In the genomic region with DNA sequence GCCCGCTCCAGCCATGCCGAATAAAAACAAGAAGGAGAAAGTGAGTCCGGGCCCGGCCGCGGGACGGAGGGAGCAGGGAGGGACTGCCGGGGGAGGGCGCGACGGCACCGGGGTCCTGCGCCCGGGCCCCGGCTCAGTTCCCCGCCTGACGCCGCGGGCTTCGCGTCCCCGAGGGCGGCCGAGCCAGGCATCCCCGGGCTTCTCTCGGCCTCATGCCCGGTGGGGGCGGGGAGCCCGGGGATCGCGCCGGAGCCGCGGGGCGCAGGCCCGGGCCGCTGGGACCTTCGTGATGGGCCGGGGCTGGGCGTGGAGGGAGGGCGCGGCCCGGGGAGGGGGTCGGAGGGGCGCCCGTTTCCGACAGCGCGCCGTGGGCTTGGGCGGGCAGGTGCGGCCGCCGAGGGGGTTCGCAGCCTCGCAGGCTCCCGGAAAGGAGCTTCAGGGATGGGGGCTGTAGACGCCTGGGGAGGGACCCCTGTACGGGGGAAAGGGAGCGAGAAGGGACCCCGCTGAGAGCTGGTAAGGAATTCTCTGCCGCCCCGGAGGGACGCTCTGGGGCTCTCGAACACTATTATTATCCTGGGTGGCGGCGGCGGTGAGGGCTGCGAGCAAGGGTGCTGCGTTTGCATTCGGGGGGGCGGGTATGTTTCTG, we compare ENCODE assay signal across 8 cellular contexts. TPM values are rescaled to one million over a fixed set of nuclear protein-coding genes. Genes with fewer than 3 reads are reported as not detected.
DNase-seq lines count a peak whose midpoint lies in the region; ATAC-seq, FAIRE-seq and TF ChIP-seq lines count a peak whose summit lies in the region.

No MANE protein-coding gene starts in this region.

- BruUV-seq in GM12878 (replicated peaks; lab: Mats Ljungman, UMichigan): no TSS peak

- H4K20me1 ChIP-seq in GM12878 (ENCODE audit: control insufficient read depth, insufficient read depth) (no peaks in the 10 kb centered on the region), keratinocyte (ENCODE audit: control insufficient read depth, extremely low read depth, insufficient read depth, low read length) (no peaks in the 10 kb centered on the region)

- H3K36me3 ChIP-seq in GM12878 (ENCODE audit: control insufficient read depth in 2 of 2, insufficient read depth in 2 of 2, low read length in 1 of 2): no peaks in the 10 kb centered on the region
- peaks cover 0 to 3% of the 10 kb centered on the region in 2 experiments for H3K36me3 ChIP-seq in keratinocyte (ENCODE audit: control insufficient read depth in 2 of 2, extremely low read depth in 1 of 2, insufficient read depth in 2 of 2, low read length in 2 of 2)

- no peaks in the 10 kb centered on the region; a peak in 2 of 4 replicates for H3K27me3 ChIP-seq in GM12878 (replicated peaks in 1 of 2; ENCODE audit: control insufficient read depth in 2 of 2, insufficient read depth in 2 of 2, low read length in 1 of 2)
- peaks cover 4% of the 10 kb centered on the region for H3K27me3 ChIP-seq in keratinocyte (ENCODE audit: control insufficient read depth, extremely low read depth, insufficient read depth, low read length)

- WGBS in GM12878 (ENCODE audit: insufficient coverage, insufficient replicate concordance, low lambda C conversion rate, missing lambda C conversion rate): 6% methylated on average over 24 of the region's 72 CpGs

- H3K4me1 ChIP-seq in GM12878 (ENCODE audit: control insufficient read depth, insufficient read depth, low read length) (no peaks in the 10 kb centered on the region), keratinocyte (ENCODE audit: control insufficient read depth, extremely low read depth, insufficient read depth, low read length) (peaks cover 3% of the 10 kb centered on the region)

- H3K27ac ChIP-seq in GM12878 (ENCODE audit: control insufficient read depth, insufficient read depth) (no peak overlapping the region), keratinocyte (ENCODE audit: control insufficient read depth, insufficient read depth, low read length) (no peak overlapping the region)

- FAIRE-seq in GM12878 (lab: Jason Lieb, UNC) (no peak), keratinocyte (lab: Jason Lieb, UNC) (no peak)

- CTCF ChIA-PET in GM12878 (lab: Yijun Ruan, JAX): interaction anchor here (0.8 to 1.9 kb wide), 3 partner anchors 9 to 27 kb away, joined by 4 to 5 read pairs (median 5); no protein-coding TSS in a partner anchor

- TF ChIP-seq RAD21 in GM12878 (IDR thresholded peaks at IDR 0.05; ENCODE audit: insufficient read depth, low read depth, low read length): no peak

- H3K4me3 ChIP-seq in GM12878 (peak overlapping the region; percentile 83), keratinocyte (ENCODE audit: control insufficient read depth in 2 of 3, extremely low read depth in 1 of 3, insufficient read depth in 2 of 3, low read depth in 1 of 3, low read length in 3 of 3) (peak overlapping the region; percentile 66 to 81 (median 71))

- ATAC-seq in HG02970 (IDR thresholded peaks at IDR 0.05; ENCODE audit: low FRiP score, unreplicated experiment): peak; percentile 20
- no peak; the same call in 2 of the 3 replicates for ATAC-seq in GM12878

- H3K4me2 ChIP-seq in GM12878 (ENCODE audit: control insufficient read depth, insufficient read depth): peak overlapping the region; percentile 86
- peak overlapping the region; percentile 70 for H3K4me2 ChIP-seq in keratinocyte (ENCODE audit: control insufficient read depth, extremely low read depth, insufficient read depth, low read depth, low read length)

- TF ChIP-seq CTCF in GM12878 (IDR thresholded peaks at IDR 0.05 in 2 of 3, conservative IDR thresholded peaks at IDR 0.05 in 1 of 3; ENCODE audit: control insufficient read depth in 2 of 3, extremely low read depth in 1 of 3, insufficient read depth in 1 of 3, low read depth in 3 of 3, low read length in 3 of 3) (no peak), keratinocyte (optimal IDR thresholded peaks at IDR 0.05 in 1 of 3, IDR thresholded peaks at IDR 0.05 in 1 of 3, conservative IDR thresholded peaks at IDR 0.05 in 1 of 3; ENCODE audit: extremely low read depth in 1 of 3, insufficient read depth in 2 of 3, low read length in 3 of 3) (no peak)

- in situ Hi-C loops in GM12878 (cut with MboI): loop anchor here (25.0 kb wide), 1 partner anchor 550 kb away; the partner anchor contains the start of genes MOK and ZNF839

- H3K79me2 ChIP-seq in GM12878 (ENCODE audit: control insufficient read depth, insufficient read depth, low read length) (no peaks in the 10 kb centered on the region), keratinocyte (ENCODE audit: control insufficient read depth, insufficient read depth, low read length) (no peaks in the 10 kb centered on the region)

- H3K9me3 ChIP-seq in GM12878 (replicated peaks; ENCODE audit: control insufficient read depth, insufficient read depth, low read length) (no peaks in the 10 kb centered on the region), keratinocyte (ENCODE audit: control insufficient read depth, low read depth, low read length) (no peaks in the 10 kb centered on the region)

- peak overlapping the region; percentile 68 for H2AFZ ChIP-seq in GM12878 (ENCODE audit: control insufficient read depth, low read depth, low read length)
- H2AFZ ChIP-seq in keratinocyte (ENCODE audit: control insufficient read depth, low read length): peak overlapping the region; percentile 66

- POLR2A ChIA-PET in GM12878 (lab: Charles Lee): interaction anchor here (0.7 to 1.7 kb wide), 4 partner anchors 47 to 1533 kb away, joined by 3 to 6 read pairs (median 4); no protein-coding TSS in a partner anchor

- DNase-seq in NCI-H2227 (lab: John Stamatoyannopoulos, UW; ENCODE audit: unreplicated experiment) (peak; percentile 55), NCI-H2227 treated with DMSO at 0.1 percent for 48 hours (lab: John Stamatoyannopoulos, UW) (no peak), SW480 (ENCODE audit: low spot score) (peak; percentile 33), GM12878 (ENCODE audit: low read depth, low spot score) (no peak), keratinocyte (ENCODE audit: low read depth, low spot score) (no peak)
- DNase-seq in stimulated activated CD4-positive, alpha-beta T cell treated with anti-CD3 and anti-CD28 coated beads, Interleukin-1b, Interleukin-23, amount 100 ng/mL, for 4 hours (ENCODE audit: low read depth in 2 of 2): peak; percentile 31 to 44
- DNase-seq in NK-92 treated with Interleukin-12 subunit alpha and Interleukin-12 subunit beta, amount 100 ng/mL, for 24 hours (lab: John Stamatoyannopoulos, UW): no peak

- SMC1A ChIA-PET in GM12878 (lab: Charles Lee; ENCODE audit: uncharacterized antibody, unreplicated experiment): interaction anchor here (1.0 to 1.1 kb wide), 3 partner anchors 9 to 62 kb away, joined by 3 to 4 read pairs (median 4); no protein-coding TSS in a partner anchor

- H3K9me1 ChIP-seq in keratinocyte (ENCODE audit: control insufficient read depth, extremely low read depth, insufficient read depth, low read length): no peaks in the 10 kb centered on the region

- TF ChIP-seq EP300 in GM12878 (IDR thresholded peaks at IDR 0.05; ENCODE audit: borderline replicate concordance in 1 of 2, control insufficient read depth in 1 of 2, low read depth in 2 of 2, low read length in 2 of 2): no peak

- dilution Hi-C loops in keratinocyte (cut with MboI; ENCODE audit: extremely low pct_ligation_motif_present, low sequenced_read_pairs): no loop called here

- TF ChIP-seq POLR2A in GM12878 (IDR thresholded peaks at IDR 0.05; ENCODE audit: low read depth, low read length): no peak

- RAD21 ChIA-PET in GM12878 (lab: Charles Lee; ENCODE audit: unreplicated experiment): interaction anchor here (1.0 to 1.7 kb wide), 4 partner anchors 9 to 55 kb away, joined by 6 to 17 read pairs (median 8); no protein-coding TSS in a partner anchor

- H3K9ac ChIP-seq in GM12878 (ENCODE audit: control insufficient read depth, insufficient read depth, low read length) (peak overlapping the region; percentile 67; the same call in 1 of the 2 replicates), keratinocyte (ENCODE audit: control insufficient read depth, extremely low read depth, insufficient read depth, low read length) (peak overlapping the region; percentile 71)

- intact Hi-C loops in GM12878 (cut with micrococcal nuclease; ENCODE audit: unreplicated experiment): loop anchor here (2.0 to 5.0 kb wide), 2 partner anchors 187 to 325 kb away; partner anchors contain the start of gene HSP90AA1

TF ChIP-seq in GM12878, 131 proteins besides CTCF, POLR2A, EP300 and RAD21 (continues in another document):
- TF ChIP-seq YY1 (IDR thresholded peaks at IDR 0.05; ENCODE audit: low read depth, low read length): 0 out of 2 replicates have a peak, but pooled peaks have one; percentile 25
- peak; percentile 65 for TF ChIP-seq LARP7 (IDR thresholded peaks at IDR 0.05)
- TF ChIP-seq HDGF (IDR thresholded peaks at IDR 0.05): no peak
- no peak for TF ChIP-seq MEF2A (IDR thresholded peaks at IDR 0.05; ENCODE audit: insufficient read depth, low read depth, low read length)
- TF ChIP-seq YBX1 (IDR thresholded peaks at IDR 0.05): no peak
- TF ChIP-seq NR2F1 (conservative IDR thresholded peaks at IDR 0.05): 0 out of 2 replicates have a peak, but pooled peaks have one; percentile 24

RNA-seq across cellular contexts. Expression of gene PPP2R5C, which starts 0.5 kb away (rescaled TPM):
- 233 and 280 TPM in 2 replicates for total RNA-seq in GM12878 (2013; cell fraction: nucleolus; rRNA removed)
- total RNA-seq in GM12878 (2014; rRNA removed) (106 and 118 TPM in 2 replicates), GM12878 (2014; rRNA removed; fragmentation: Illumina TruSeq; extraction: Trizol) (133 and 135 TPM in 2 replicates), GM12878 (2021) (141 and 144 TPM in 2 replicates)
- 130 TPM for polyA plus RNA-seq in GM12878 (2011; ENCODE audit: low read depth)
- polyA plus RNA-seq in GM12878 (2011; rRNA removed) (132 and 194 TPM in 2 replicates), GM12878 (2014; fragmentation: Illumina TruSeq; extraction: Trizol) (145 and 187 TPM in 2 replicates), GM12878 (2014; fragmentation: Nextera tagmentation; extraction: Ambion mirVana) (100 to 1,000 TPM; 190 to 199 TPM), GM12878 (2014; rRNA removed) (93.1 and 111 TPM in 2 replicates), GM12878 (2016; fragmentation: Nextera tagmentation; extraction: Ambion mirVana) (100 to 1,000 TPM; 167 to 168 TPM), keratinocyte (63.0 to 105 TPM (median 67.0 TPM) in 3 replicates)
- 61.5 and 81.4 TPM in 2 replicates for polyA plus RNA-seq in GM12878 (2011; cell fraction: cytosol; rRNA removed)
- polyA plus RNA-seq in GM12878 (2011; cell fraction: nucleus; rRNA removed): 66.5 and 68.6 TPM in 2 replicates
- polyA plus RNA-seq in GM12878 (2012): 92.9 and 105 TPM in 2 replicates
- polyA minus RNA-seq in GM12878 (2011; rRNA and poly(A)+ RNA removed): 135 and 229 TPM in 2 replicates
- 53.3 and 71.7 TPM in 2 replicates for polyA minus RNA-seq in GM12878 (2011; cell fraction: cytosol; rRNA and poly(A)+ RNA removed)
- 71.0 and 107 TPM in 2 replicates for polyA minus RNA-seq in GM12878 (2011; cell fraction: nucleus; rRNA and poly(A)+ RNA removed)
- polyA plus RNA-seq in keratinocyte (2011; ENCODE audit: low read depth): 28.9 TPM
- polyA plus RNA-seq in keratinocyte (2011; cell fraction: cytosol; rRNA removed): 65.8 and 119 TPM in 2 replicates
- 43.6 and 53.4 TPM in 2 replicates for polyA plus RNA-seq in keratinocyte (2011; cell fraction: nucleus; rRNA removed)
- polyA plus RNA-seq in keratinocyte (2012; ENCODE audit: low replicate concordance): 50.5 and 65.1 TPM in 2 replicates
- polyA minus RNA-seq in keratinocyte: 25.3 to 133 TPM (median 86.3 TPM) in 3 replicates
- 84.0 TPM for polyA minus RNA-seq in keratinocyte (2011; cell fraction: cytosol; rRNA and poly(A)+ RNA removed)
- 30.6 and 57.9 TPM in 2 replicates for polyA minus RNA-seq in keratinocyte (2011; cell fraction: nucleus; rRNA and poly(A)+ RNA removed)

Comparison
In these comparisons a context has a peak if more than half of its experiments do, and no peak if none do; other contexts are left out.
1. DNase-seq: peak in NCI-H2227 (single experiment), SW480 (single experiment) and stimulated activated CD4-positive, alpha-beta T cell treated with anti-CD3 and anti-CD28 coated beads, Interleukin-1b, Interleukin-23, amount 100 ng/mL, for 4 hours (2 of 2); none in NCI-H2227 treated with DMSO at 0.1 percent for 48 hours (single experiment), GM12878 (single experiment), keratinocyte (single experiment) and NK-92 treated with Interleukin-12 subunit alpha and Interleukin-12 subunit beta, amount 100 ng/mL, for 24 hours (single experiment).